10 cellular contexts compared by ENCODE assay signal in the genomic region with DNA sequence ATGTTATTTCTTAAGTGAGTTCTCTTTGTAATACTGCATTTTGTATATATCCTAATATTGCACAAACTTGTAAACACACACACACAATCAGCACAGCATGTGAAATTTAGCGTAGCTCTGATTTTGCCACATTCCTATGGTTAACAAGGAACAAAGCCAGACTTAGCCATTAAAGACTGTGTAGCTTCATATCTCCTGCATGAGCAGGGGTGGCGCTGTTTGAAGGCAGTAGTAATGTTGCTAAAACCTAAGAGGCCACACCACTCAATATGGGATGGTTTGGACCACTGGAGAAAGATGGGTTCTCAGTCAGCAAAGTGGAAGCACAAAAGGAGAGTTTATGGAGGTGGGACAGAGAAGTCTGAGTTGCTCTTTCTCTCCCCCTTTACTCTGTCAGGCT.
DNase-seq lines count a peak whose midpoint lies in the region; ATAC-seq, FAIRE-seq and TF ChIP-seq lines count a peak whose summit lies in the region.
"Had no signal": no experiment of that assay in that cellular context is flagged by ENCODE, and none has a peak within 500 bp of the region (broad histone marks: within the 10 kb centered on the region; RNA-seq: fewer than 3 reads in every experiment).

No MANE protein-coding gene starts in this region.

- H3K4me2 ChIP-seq in H1 (ENCODE audit: insufficient read depth in 1 of 2, low read depth in 2 of 2, low read length in 2 of 2), result no peak overlapping the region

- no peaks in the 10 kb centered on the region for H3K23me2 ChIP-seq in H1 (ENCODE audit: low read depth, low read length)

- intact Hi-C loops in thyroid gland (cut with DNase I), result no loop called here

- H3K56ac ChIP-seq in H1 (replicated peaks; ENCODE audit: insufficient read length, low read depth, low read length), result no peak overlapping the region

- H3K9ac ChIP-seq in H1 (replicated peaks in 1 of 4; ENCODE audit: extremely low read depth in 1 of 4, low read depth in 3 of 4, low read length in 3 of 4), result no peak overlapping the region

- ATAC-seq in omental fat pad (ENCODE audit: low FRiP score), result no peak

- no peak overlapping the region for H3K18ac ChIP-seq in H1 (ENCODE audit: extremely low read depth, low read length)

- H4K91ac ChIP-seq in H1 (replicated peaks; ENCODE audit: insufficient read length, low read length), result no peak overlapping the region

- TF ChIP-seq RAD21 in H1 (IDR thresholded peaks at IDR 0.05 in 1 of 2, conservative IDR thresholded peaks at IDR 0.05 in 1 of 2; ENCODE audit: low read depth in 2 of 2, low read length in 2 of 2), result peak; percentile 37 to 49

- H2BK5ac ChIP-seq in H1 (ENCODE audit: low read depth, low read length), result no peak overlapping the region

- no peak overlapping the region for H3K4me3 ChIP-seq in GM12875 (ENCODE audit: low read depth, low read length)
- H3K4me3 ChIP-seq in NB4 (ENCODE audit: low read depth, low read length), result no peak overlapping the region
- no peak overlapping the region for H3K4me3 ChIP-seq in H1 (ENCODE audit: extremely low read depth in 1 of 4, insufficient read depth in 2 of 4, low read depth in 3 of 4, low read length in 4 of 4)
- no peak overlapping the region for H3K4me3 ChIP-seq in thyroid gland (replicated peaks in 1 of 3)
- H3K4me3 ChIP-seq: suprapubic skin had no signal

- H3K36me3 ChIP-seq in H1 (ENCODE audit: control insufficient read depth in 2 of 4, insufficient read depth in 4 of 4, low read length in 3 of 4), result no peaks in the 10 kb centered on the region
- H3K36me3 ChIP-seq in thyroid gland, result no peaks in the 10 kb centered on the region
- H3K36me3 ChIP-seq: suprapubic skin had no signal

- no peak overlapping the region for H4K5ac ChIP-seq in H1 (ENCODE audit: insufficient read length, low read depth, low read length)

- H3K14ac ChIP-seq in H1 (ENCODE audit: insufficient read length), result no peak overlapping the region

- POLR2A ChIA-PET in H1 (lab: Charles Lee; ENCODE audit: partially characterized antibody), result no interaction called here

- no peak overlapping the region for H3K27ac ChIP-seq in 22Rv1
- H3K27ac ChIP-seq in H1 (ENCODE audit: low read depth, low read length), result no peak overlapping the region
- no peak overlapping the region for H3K27ac ChIP-seq in thyroid gland
- H3K27ac ChIP-seq: suprapubic skin had no signal

- CTCF ChIA-PET in H1 (lab: Charles Lee; ENCODE audit: partially characterized antibody), result interaction anchor here (0.6 to 1.9 kb wide), 22 partner anchors 8 to 1207 kb away, joined by 3 to 14 read pairs (median 3); no protein-coding TSS in a partner anchor

- H3K79me1 ChIP-seq in H1 (ENCODE audit: low read depth, low read length), result no peaks in the 10 kb centered on the region

- 63% methylated on average over 2 of the region's 2 CpGs; no CpG with 5 or more reads in 1 of the 2 experiments for WGBS in H1 (ENCODE audit: extremely low coverage in 1 of 2, insufficient coverage in 1 of 2, insufficient read length in 1 of 2, insufficient replicate concordance in 2 of 2, low coverage in 1 of 2, low lambda C conversion rate in 2 of 2, missing lambda C conversion rate in 1 of 2), 2 experiments
- 75 to 80% methylated on average over 2 of the region's 2 CpGs for WGBS in thyroid gland, 2 donors

- no peak overlapping the region for H2BK120ac ChIP-seq in H1 (replicated peaks; ENCODE audit: low read depth, low read length)

- no peaks in the 10 kb centered on the region for H3K79me2 ChIP-seq in H1 (ENCODE audit: control insufficient read depth in 1 of 2, insufficient read depth in 2 of 2, low read length in 2 of 2)

- no peak for TF ChIP-seq EP300 in H1 (IDR thresholded peaks at IDR 0.05; ENCODE audit: borderline replicate concordance in 1 of 2, low read depth in 2 of 2, low read length in 2 of 2)

- H4K20me1 ChIP-seq in H1 (replicated peaks in 1 of 2; ENCODE audit: control insufficient read depth in 1 of 2, insufficient read depth in 2 of 2, low read length in 2 of 2), result no peaks in the 10 kb centered on the region

- H2AK5ac ChIP-seq in H1 (ENCODE audit: low read depth, low read length), result no peak overlapping the region

- H2BK12ac ChIP-seq in H1 (ENCODE audit: low read depth, low read length), result no peak overlapping the region

- H3K4me1 ChIP-seq in H1 (replicated peaks in 1 of 4; ENCODE audit: control insufficient read depth in 3 of 4, insufficient read depth in 4 of 4, low read length in 3 of 4) (no peaks in the 10 kb centered on the region), thyroid gland (no peaks in the 10 kb centered on the region)
- H3K4me1 ChIP-seq: suprapubic skin had no signal

- peak; percentile 95 for FAIRE-seq in H1 (lab: Jason Lieb, UNC)

- TF ChIP-seq POLR2A in NB4 (IDR thresholded peaks at IDR 0.05; ENCODE audit: extremely low read depth, insufficient read length) (no peak), H1 (IDR thresholded peaks at IDR 0.05; ENCODE audit: control extremely low read depth in 1 of 2, low read depth in 2 of 2, low read length in 2 of 2) (no peak), thyroid gland (IDR thresholded peaks at IDR 0.05) (no peak)

- H3K27me3 ChIP-seq in H1 (replicated peaks in 1 of 4; ENCODE audit: control insufficient read depth in 3 of 4, extremely low read depth in 1 of 4, insufficient read depth in 3 of 4, low read length in 3 of 4) (no peaks in the 10 kb centered on the region), thyroid gland (no peaks in the 10 kb centered on the region)
- H3K27me3 ChIP-seq: suprapubic skin had no signal

- H2AFZ ChIP-seq in H1 (ENCODE audit: low read length), result no peak overlapping the region

- TF ChIP-seq CTCF in 22Rv1 (IDR thresholded peaks at IDR 0.05), result peak; percentile 54
- peak; percentile 50; the same call in 1 of the 2 replicates for TF ChIP-seq CTCF in GM12875 (IDR thresholded peaks at IDR 0.05; ENCODE audit: borderline replicate concordance, insufficient read depth, low read depth, low read length)
- TF ChIP-seq CTCF in NB4 (IDR thresholded peaks at IDR 0.05; ENCODE audit: low read depth, low read length), result peak; percentile 67
- peak in 2 of 3 experiments; percentile 49 to 79; a peak in 3 of 4 replicates for TF ChIP-seq CTCF in H1 (IDR thresholded peaks at IDR 0.05; ENCODE audit: control extremely low read depth in 1 of 3, insufficient read depth in 1 of 3, low read depth in 1 of 3, low read length in 3 of 3)
- no peak for TF ChIP-seq CTCF in omental fat pad (IDR thresholded peaks at IDR 0.05)
- peak in 1 of 6 experiments; percentile 2 for TF ChIP-seq CTCF in thyroid gland (IDR thresholded peaks at IDR 0.05)

- DNase-seq in NB4 (ENCODE audit: low read depth) (peak; percentile 32), H1 (ENCODE audit: low read depth in 1 of 2, low spot score in 2 of 2) (no peak), omental fat pad (ENCODE audit: low spot score) (no peak), OCI-M2 (lab: John Stamatoyannopoulos, UW; ENCODE audit: unreplicated experiment) (no peak), T-helper 9 cell (no peak), thyroid gland (no peak)
- DNase-seq: activated B cell treated with CpG ODN at 0.5 μM for 24 hours had no signal

- no peaks in the 10 kb centered on the region for H3K9me3 ChIP-seq in H1 (ENCODE audit: insufficient read depth in 2 of 2, low read depth in 1 of 2, low read length in 1 of 2)
- no peaks in the 10 kb centered on the region for H3K9me3 ChIP-seq in thyroid gland
- H3K9me3 ChIP-seq: suprapubic skin had no signal

- H3K23ac ChIP-seq in H1 (ENCODE audit: insufficient read length), result no peak overlapping the region

- H4K8ac ChIP-seq in H1 (ENCODE audit: extremely low read depth, insufficient read depth, low read length), result no peak overlapping the region

- no peak overlapping the region for H3K4ac ChIP-seq in H1 (replicated peaks; ENCODE audit: insufficient read length, low read depth, low read length)

- H2BK20ac ChIP-seq in H1 (ENCODE audit: low read length), result no peak overlapping the region

- no peak overlapping the region for H2BK15ac ChIP-seq in H1 (ENCODE audit: low read length)

TF ChIP-seq in H1, 55 proteins besides CTCF, POLR2A, EP300 and RAD21:
- TF ChIP-seq CHD1 (IDR thresholded peaks at IDR 0.05; ENCODE audit: low read depth, low read length), result no peak
- TF ChIP-seq, protein P1, sequence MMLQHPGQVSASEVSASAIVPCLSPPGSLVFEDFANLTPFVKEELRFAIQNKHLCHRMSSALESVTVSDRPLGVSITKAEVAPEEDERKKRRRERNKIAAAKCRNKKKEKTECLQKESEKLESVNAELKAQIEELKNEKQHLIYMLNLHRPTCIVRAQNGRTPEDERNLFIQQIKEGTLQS (IDR thresholded peaks at IDR 0.05; ENCODE audit: insufficient read depth, low read depth, low read length), result no peak
- 0 out of 2 replicates have a peak, but pooled peaks have one; percentile 4 for TF ChIP-seq TEAD4 (IDR thresholded peaks at IDR 0.05; ENCODE audit: low read depth, low read length)
- no peak for TF ChIP-seq CHD2 (IDR thresholded peaks at IDR 0.05; ENCODE audit: low read length)

Comparison
In these comparisons a context has a peak if more than half of its experiments do, and no peak if none do; other contexts are left out.
1. CTCF ChIP-seq: peak in 22Rv1 (single experiment), GM12875 (single experiment), NB4 (single experiment) and H1 (2 of 3); none in omental fat pad (0 of 3).